Comparison of ENCODE assay signal across 12 cellular contexts in the genomic region with DNA sequence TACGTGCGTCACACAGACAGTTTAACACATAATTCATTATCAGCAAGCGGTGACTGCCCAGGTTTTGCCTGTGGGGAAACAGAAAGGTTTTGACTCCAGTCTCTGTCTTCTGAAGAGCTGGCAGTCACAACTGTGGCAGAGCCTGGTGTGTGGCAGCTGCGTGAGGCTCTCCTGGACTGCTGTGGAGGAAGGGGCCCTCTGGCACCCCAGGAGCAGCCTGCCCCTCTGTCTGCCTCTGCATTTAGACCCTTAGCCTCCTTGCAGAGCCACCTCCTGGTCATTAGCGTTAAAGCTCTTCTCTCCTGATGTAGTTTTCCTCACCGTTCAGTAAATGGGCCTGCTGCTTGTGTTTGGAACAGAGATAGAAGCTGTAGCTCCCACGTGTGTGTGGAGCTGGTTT.
A peak's percentile ranks its signal among the peaks of the same experiment; 100 is the strongest.
DNase-seq lines count a peak whose midpoint lies in the region; ATAC-seq, FAIRE-seq and TF ChIP-seq lines count a peak whose summit lies in the region.
"Had no signal": no experiment of that assay in that cellular context is flagged by ENCODE, and none has a peak within 500 bp of the region (broad histone marks: within the 10 kb centered on the region; RNA-seq: fewer than 3 reads in every experiment).

No MANE protein-coding gene starts in this region.

- peaks cover 3% of the 10 kb centered on the region for H3K4me1 ChIP-seq in RWPE2 (ENCODE audit: insufficient read depth, poor library complexity, severe bottlenecking)
- H3K4me1 ChIP-seq: sigmoid colon had no signal

- H3K27me3 ChIP-seq in RWPE2 (ENCODE audit: insufficient read depth, poor library complexity, severe bottlenecking), result no peaks in the 10 kb centered on the region
- H3K27me3 ChIP-seq: sigmoid colon had no signal

- ATAC-seq in RWPE2 (ENCODE audit: low read depth) (peak; percentile 48; the same call in 2 of the 3 replicates), GM19023 (IDR thresholded peaks at IDR 0.05; ENCODE audit: unreplicated experiment) (no peak)
- ATAC-seq: CD8-positive, alpha-beta T cell had no signal

- peaks cover 2% of the 10 kb centered on the region for H3K9me3 ChIP-seq in RWPE2 (ENCODE audit: severe bottlenecking)
- H3K9me3 ChIP-seq: sigmoid colon had no signal

- DNase-seq in AG09309 (ENCODE audit: low read depth) (no peak), RWPE2 (ENCODE audit: low spot score) (no peak), fibroblast of peridontal ligament (ENCODE audit: extremely low read depth) (peak; percentile 6), GDM1 (lab: John Stamatoyannopoulos, UW) (no peak), urothelium cell line (ENCODE audit: low spot score) (no peak), NCI-H2227 treated with DMSO at 0.1 percent for 48 hours (lab: John Stamatoyannopoulos, UW) (no peak)
- DNase-seq: CD8-positive, alpha-beta T cell; mammary epithelial cell; NCI-H510A; sigmoid colon had no signal

- H3K27ac ChIP-seq in RWPE2 (ENCODE audit: poor library complexity, severe bottlenecking), result no peak overlapping the region
- H3K27ac ChIP-seq: sigmoid colon had no signal

- H3K4me3 ChIP-seq in AG09309 (ENCODE audit: control insufficient read depth, low read depth, low read length), result no peak overlapping the region
- no peak overlapping the region for H3K4me3 ChIP-seq in RWPE2 (ENCODE audit: severe bottlenecking)
- H3K4me3 ChIP-seq: sigmoid colon had no signal

- 0 out of 2 replicates have a peak, but pooled peaks cover 3% of the 10 kb centered on the region for H3K36me3 ChIP-seq in RWPE2 (ENCODE audit: low read depth)

- TF ChIP-seq CTCF in AG09309 (IDR thresholded peaks at IDR 0.05; ENCODE audit: control insufficient read depth, insufficient read depth, low read depth, low read length, missing control alignments) (peak; percentile 37), GM12873 (IDR thresholded peaks at IDR 0.05; ENCODE audit: insufficient read depth, low read depth, low read length, missing control alignments) (peak; percentile 36), RWPE2 (IDR thresholded peaks at IDR 0.05; ENCODE audit: poor library complexity, severe bottlenecking) (peak; percentile 44)

- no peak for FAIRE-seq in urothelium cell line (lab: Jason Lieb, UNC)
